Comparison of ENCODE assay signal across 14 cellular contexts in genomic region chr2:1995086-1995485, GRCh38.
"Had no signal": no experiment of that assay in that cellular context is flagged by ENCODE, and none has a peak within 500 bp of the region (broad histone marks: within the 10 kb centered on the region; RNA-seq: fewer than 3 reads in every experiment).

No MANE protein-coding gene starts in this region.

- FAIRE-seq: keratinocyte had no signal

- H3K4me3 Mint-ChIP-seq: memory B cell; neural crest cell; stimulated activated naive CD8-positive, alpha-beta T cell treated with anti-CD3 and anti-CD28 coated beads, Interleukin-15, Interleukin-2, amounts not matched to agents 100 ng/mL and 50 ng/mL, for 24 hours had no signal

- DNase-seq: activated naive CD4-positive, alpha-beta T cell treated with anti-CD3 and anti-CD28 coated beads for 36 hours; cerebellar nuclear complex; left ventricle myocardium superior; ovary; T1000; trophoblast cell had no signal

- H3K4me3 ChIP-seq: ovary, right lobe of liver, smooth muscle cell, suprapubic skin had no signal

- ATAC-seq: left ventricle myocardium superior, right lobe of liver had no signal

- H3K4me1 Mint-ChIP-seq: memory B cell, neural crest cell had no signal

- H3K4me2 ChIP-seq: smooth muscle cell had no signal

- H3K36me3 ChIP-seq: ovary, right lobe of liver, suprapubic skin had no signal

- H3K9me3 ChIP-seq: ovary, right lobe of liver, suprapubic skin had no signal

- H3K36me3 Mint-ChIP-seq: memory B cell had no signal

- H3K27ac Mint-ChIP-seq: activated naive CD4-positive, alpha-beta T cell treated with anti-CD3 and anti-CD28 coated beads for 36 hours; activated T-helper 2 cell treated with anti-CD3 and anti-CD28 coated beads, Interferon-gamma antibody, Interleukin-2, Interleukin-4, amounts not matched to agents 10 μg/mL and 5 μg/mL and 100 μg/mL, durations not matched to agents 14 hours and 24 hours and 36 hours; memory B cell; stimulated activated naive CD8-positive, alpha-beta T cell treated with anti-CD3 and anti-CD28 coated beads, Interleukin-15, Interleukin-2, amounts not matched to agents 100 ng/mL and 50 ng/mL, for 24 hours had no signal

- H3K27ac ChIP-seq: ovary, right lobe of liver, suprapubic skin had no signal

- H3K27me3 ChIP-seq: ovary, right lobe of liver had no signal

- H3K9me3 Mint-ChIP-seq: activated naive CD4-positive, alpha-beta T cell treated with anti-CD3 and anti-CD28 coated beads for 36 hours; neural crest cell had no signal
